ENCODE assay signal across 17 cellular contexts in the genomic region with DNA sequence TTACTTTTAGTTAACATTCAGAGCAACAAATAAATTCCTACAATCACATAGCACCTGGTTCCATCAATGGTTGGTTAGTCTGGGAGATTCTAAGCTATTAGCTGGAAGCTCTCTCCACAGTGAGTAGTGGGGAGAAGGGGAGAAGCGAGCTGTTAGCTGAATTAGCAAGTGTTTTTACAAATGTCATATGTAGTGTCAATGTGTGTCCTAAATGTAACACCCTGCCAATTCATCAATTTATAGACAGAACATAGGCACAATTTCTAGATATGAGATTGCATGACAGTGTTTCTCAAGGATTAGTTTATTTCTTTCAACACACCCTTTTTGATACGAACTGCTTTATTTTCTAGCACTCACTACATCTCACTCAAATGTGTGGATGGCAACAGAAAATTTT.
DNase-seq lines count a peak whose midpoint lies in the region; ATAC-seq, FAIRE-seq and TF ChIP-seq lines count a peak whose summit lies in the region.
"Had no signal": no experiment of that assay in that cellular context is flagged by ENCODE, and none has a peak within 500 bp of the region (broad histone marks: within the 10 kb centered on the region; RNA-seq: fewer than 3 reads in every experiment).

No MANE protein-coding gene starts in this region.

- no peak overlapping the region for H4K8ac ChIP-seq in H9 (replicated peaks; ENCODE audit: insufficient read length, low read depth, low read length)

- peak overlapping the region; percentile 28 for H3K4me2 ChIP-seq in PC-9
- H3K4me2 ChIP-seq in H9 (ENCODE audit: insufficient read depth, insufficient read length, low read length): no peak overlapping the region
- H3K4me2 ChIP-seq: BLaER1 treated with 17β-estradiol and CSF1 and Interleukin-3, amounts not matched to agents 10 nM and 100 nM had no signal

- no peak overlapping the region for H3K4me3 Mint-ChIP-seq in H9
- H3K4me3 Mint-ChIP-seq: CD8-positive, alpha-beta T cell had no signal

- no peak overlapping the region for H2BK5ac ChIP-seq in H9 (ENCODE audit: insufficient read length, low read length)

- no peaks in the 10 kb centered on the region for H3K36me3 Mint-ChIP-seq in H9 (ENCODE audit: insufficient read depth in 1 of 3, low read depth in 3 of 3)
- H3K36me3 Mint-ChIP-seq: CD8-positive, alpha-beta T cell had no signal

- no peak overlapping the region for H3K56ac ChIP-seq in H9 (ENCODE audit: insufficient read length, low read depth, low read length)

- no peak overlapping the region for H3K23ac ChIP-seq in H9 (ENCODE audit: insufficient read length, low read depth, low read length)

- H2BK120ac ChIP-seq in H9 (ENCODE audit: low read depth, low read length, poor library complexity, severe bottlenecking): no peak overlapping the region

- TF ChIP-seq CTCF in PC-9 (conservative IDR thresholded peaks at IDR 0.05): no peak
- no peak for TF ChIP-seq CTCF in kidney (IDR thresholded peaks at IDR 0.05; ENCODE audit: borderline replicate concordance, extremely low read depth, insufficient read depth)
- no peak for TF ChIP-seq CTCF in pancreas (IDR thresholded peaks at IDR 0.05)
- no peak for TF ChIP-seq CTCF in transverse colon (IDR thresholded peaks at IDR 0.05)
- TF ChIP-seq CTCF in H9 (conservative IDR thresholded peaks at IDR 0.05): no peak

- no peaks in the 10 kb centered on the region for H3K9me2 ChIP-seq in PC-9 (ENCODE audit: insufficient read depth)

- H3K27ac Mint-ChIP-seq in H9: no peak overlapping the region
- H3K27ac Mint-ChIP-seq: CD8-positive, alpha-beta T cell had no signal

- POLR2A ChIA-PET in PC-9 (lab: Charles Lee; ENCODE audit: unreplicated experiment): interaction anchor here (0.7 kb wide), 1 partner anchor 37 kb away, joined by 7 read pairs; no protein-coding TSS in a partner anchor

- H3F3A ChIP-seq in PC-9 (ENCODE audit: insufficient read depth, low read depth): peaks cover 24% of the 10 kb centered on the region

- intact Hi-C loops in PC-9 (cut with micrococcal nuclease; ENCODE audit: unreplicated experiment) (no loop called here), kidney (cut with DNase I) (no loop called here), pancreas (cut with DNase I) (no loop called here), transverse colon (cut with DNase I; ENCODE audit: low total_unique reads) (no loop called here)

- no peaks in the 10 kb centered on the region for H3K79me1 ChIP-seq in H9 (ENCODE audit: insufficient read depth, low read depth, low read length, poor library complexity, severe bottlenecking)

- in situ Hi-C loops in transverse colon (cut with MboI; ENCODE audit: low pct_ligation_motif_present in 1 of 4, low pct_unique_long_range_greater_than_20kb in 1 of 4, low sequenced_read_pairs in 3 of 4): no loop called here

- H2AFZ ChIP-seq in PC-9 (no peak overlapping the region), H9 (ENCODE audit: low read length) (no peak overlapping the region)

- H3T11ph ChIP-seq in H9 (ENCODE audit: low read length): no peak overlapping the region

- H3K4me3 ChIP-seq in PC-9 (no peak overlapping the region), kidney (ENCODE audit: low read length in 2 of 2) (no peak overlapping the region), pancreas (no peak overlapping the region), transverse colon (no peak overlapping the region)
- H3K4me3 ChIP-seq: BLaER1 treated with 17β-estradiol and CSF1 and Interleukin-3, amounts not matched to agents 10 nM and 100 nM; K562 had no signal

- H3K79me2 ChIP-seq in PC-9 (ENCODE audit: low read depth): no peaks in the 10 kb centered on the region
- no peaks in the 10 kb centered on the region for H3K79me2 ChIP-seq in H9 (ENCODE audit: insufficient read depth, low read length)

- H4K5ac ChIP-seq in H9 (ENCODE audit: insufficient read length, low read depth, low read length): no peak overlapping the region

- no peak overlapping the region for H3K4ac ChIP-seq in H9 (ENCODE audit: low read depth, low read length)

- H3K23me2 ChIP-seq in H9 (ENCODE audit: insufficient read length, low read depth, low read length, poor library complexity, severe bottlenecking): no peaks in the 10 kb centered on the region

- ATAC-seq in pancreas (no peak), GM18868 (IDR thresholded peaks at IDR 0.05; ENCODE audit: unreplicated experiment) (no peak)
- ATAC-seq: CD8-positive, alpha-beta T cell; K562 had no signal

- no peak overlapping the region for H2BK12ac ChIP-seq in H9 (ENCODE audit: insufficient read length, low read depth, low read length)

- H3K9ac ChIP-seq in kidney (ENCODE audit: low read length in 2 of 2): peak overlapping the region in 1 of 2 donors; percentile 57
- H3K9ac ChIP-seq in H9 (ENCODE audit: extremely low read depth, insufficient read length, low read length): no peak overlapping the region
- H3K9ac ChIP-seq: BLaER1 treated with 17β-estradiol and CSF1 and Interleukin-3, amounts not matched to agents 10 nM and 100 nM had no signal

- 91 to 94% methylated on average over 2 of the region's 2 CpGs for WGBS in pancreas, 2 donors
- WGBS in transverse colon (ENCODE audit: low coverage in 1 of 2), 2 donors: 83 to 92% methylated on average over 1 to 2 of the region's 2 CpGs
- WGBS in H9 (ENCODE audit: extremely low coverage, insufficient read length, low lambda C conversion rate): no CpG with 5 or more reads among the region's 2 CpGs

- 0 out of 2 replicates have a peak, but pooled peaks cover 7% of the 10 kb centered on the region for H3K9me3 ChIP-seq in PC-9 (ENCODE audit: insufficient read depth, low read depth)
- H3K9me3 ChIP-seq in kidney (ENCODE audit: control insufficient read depth in 1 of 2, low read length in 2 of 2): no peaks in the 10 kb centered on the region
- H3K9me3 ChIP-seq in pancreas: no peaks in the 10 kb centered on the region
- no peaks in the 10 kb centered on the region for H3K9me3 ChIP-seq in transverse colon
- no peaks in the 10 kb centered on the region for H3K9me3 ChIP-seq in H9 (ENCODE audit: control insufficient read depth, low read depth, low read length)
- H3K9me3 ChIP-seq: BLaER1 treated with 17β-estradiol and CSF1 and Interleukin-3, amounts not matched to agents 10 nM and 100 nM had no signal

- H3K36me3 ChIP-seq in PC-9 (ENCODE audit: low read depth): no peaks in the 10 kb centered on the region
- no peaks in the 10 kb centered on the region for H3K36me3 ChIP-seq in kidney (ENCODE audit: control insufficient read depth in 1 of 2, insufficient read depth in 2 of 2, low read length in 2 of 2)
- no peaks in the 10 kb centered on the region for H3K36me3 ChIP-seq in pancreas
- no peaks in the 10 kb centered on the region for H3K36me3 ChIP-seq in transverse colon
- H3K36me3 ChIP-seq: BLaER1 treated with 17β-estradiol and CSF1 and Interleukin-3, amounts not matched to agents 10 nM and 100 nM had no signal

- H2BK15ac ChIP-seq in H9 (ENCODE audit: low read depth, low read length): no peak overlapping the region

- H3K9me3 Mint-ChIP-seq in H9: no peaks in the 10 kb centered on the region
- H3K9me3 Mint-ChIP-seq: CD8-positive, alpha-beta T cell had no signal

- H3K27me3 ChIP-seq in PC-9 (ENCODE audit: insufficient read depth, low read depth) (no peaks in the 10 kb centered on the region), pancreas (no peaks in the 10 kb centered on the region), transverse colon (no peaks in the 10 kb centered on the region), H9 (ENCODE audit: insufficient read depth, low read length) (no peaks in the 10 kb centered on the region)
- H3K27me3 ChIP-seq: BLaER1 treated with 17β-estradiol and CSF1 and Interleukin-3, amounts not matched to agents 10 nM and 100 nM had no signal

- CTCF ChIA-PET in PC-9 (lab: Charles Lee): no interaction called here

- H3K18ac ChIP-seq in H9 (ENCODE audit: insufficient read length, low read depth, low read length): no peak overlapping the region

- H4K91ac ChIP-seq in H9 (ENCODE audit: insufficient read length, low read depth, low read length): no peak overlapping the region

- H2AK5ac ChIP-seq in H9 (ENCODE audit: insufficient read length, low read length): no peak overlapping the region

- TF ChIP-seq POLR2A in transverse colon (IDR thresholded peaks at IDR 0.05): no peak

- H3K4me1 Mint-ChIP-seq in H9: peaks cover 11 to 20% of the 10 kb centered on the region in 2 experiments

- no peak for TF ChIP-seq EP300 in transverse colon (IDR thresholded peaks at IDR 0.05; ENCODE audit: low read depth)

- BruUV-seq in PC-9 (replicated peaks; lab: Mats Ljungman, UMichigan): no TSS peak

- no peak overlapping the region for H2BK20ac ChIP-seq in H9 (ENCODE audit: low read depth, low read length, poor library complexity, severe bottlenecking)

- H3K14ac ChIP-seq in H9 (ENCODE audit: insufficient read depth, low read length): no peak overlapping the region

- DNase-seq in PC-9 (no peak), kidney (no peak), pancreas (no peak), transverse colon (no peak), midbrain (lab: John Stamatoyannopoulos, UW) (no peak), H9 (no peak)
- DNase-seq: Calu3; CD8-positive, alpha-beta T cell; NCI-H1105 treated with DMSO at 0.1 percent for 48 hours; NCI-H1694; NCI-H2081 treated with DMSO at 0.1 percent for 48 hours; RPMI8226 had no signal

- FAIRE-seq in kidney (lab: Jason Lieb, UNC): no peak
- FAIRE-seq in pancreas (lab: Jason Lieb, UNC): no peak
- FAIRE-seq: GM12891, GM18507, K562 had no signal

- peaks cover 51% of the 10 kb centered on the region for H3K4me1 ChIP-seq in PC-9 (replicated peaks; ENCODE audit: insufficient read depth)
- peaks cover 15 to 58% of the 10 kb centered on the region in 2 donors for H3K4me1 ChIP-seq in kidney (ENCODE audit: control insufficient read depth in 1 of 2, insufficient read depth in 1 of 2, low read depth in 1 of 2, low read length in 2 of 2)
- peaks cover 3 to 28% (median 28%) of the 10 kb centered on the region in 3 donors for H3K4me1 ChIP-seq in pancreas
- H3K4me1 ChIP-seq in transverse colon: peaks cover 24 to 55% (median 42%) of the 10 kb centered on the region in 4 donors
- H3K4me1 ChIP-seq in H9 (ENCODE audit: insufficient read depth, low read length): peaks cover 4% of the 10 kb centered on the region; the same call in 1 of the 2 replicates
- H3K4me1 ChIP-seq: BLaER1 treated with 17β-estradiol and CSF1 and Interleukin-3, amounts not matched to agents 10 nM and 100 nM had no signal

- H3K27me3 Mint-ChIP-seq in H9 (ENCODE audit: low read depth): no peaks in the 10 kb centered on the region

- H4K20me1 ChIP-seq in PC-9 (ENCODE audit: insufficient read depth): no peaks in the 10 kb centered on the region
- H4K20me1 ChIP-seq in H9 (ENCODE audit: control insufficient read depth, insufficient read depth, insufficient read length): no peaks in the 10 kb centered on the region
- H4K20me1 ChIP-seq: BLaER1 treated with 17β-estradiol and CSF1 and Interleukin-3, amounts not matched to agents 10 nM and 100 nM had no signal

- H3K27ac ChIP-seq in PC-9 (peak overlapping the region; percentile 35), kidney (ENCODE audit: low read depth in 2 of 2, low read length in 2 of 2) (peak overlapping the region; percentile 59 to 81), pancreas (peak overlapping the region in 3 of 4 donors; percentile 8 to 69 (median 65)), transverse colon (peak overlapping the region in 3 of 4 donors; percentile 65 to 69 (median 65)), H9 (ENCODE audit: insufficient read length, low read depth, low read length) (no peak overlapping the region)
- H3K27ac ChIP-seq: BLaER1 treated with 17β-estradiol and CSF1 and Interleukin-3, amounts not matched to agents 10 nM and 100 nM had no signal
